Comparison of ENCODE assay signal across 8 cellular contexts in the genomic region with DNA sequence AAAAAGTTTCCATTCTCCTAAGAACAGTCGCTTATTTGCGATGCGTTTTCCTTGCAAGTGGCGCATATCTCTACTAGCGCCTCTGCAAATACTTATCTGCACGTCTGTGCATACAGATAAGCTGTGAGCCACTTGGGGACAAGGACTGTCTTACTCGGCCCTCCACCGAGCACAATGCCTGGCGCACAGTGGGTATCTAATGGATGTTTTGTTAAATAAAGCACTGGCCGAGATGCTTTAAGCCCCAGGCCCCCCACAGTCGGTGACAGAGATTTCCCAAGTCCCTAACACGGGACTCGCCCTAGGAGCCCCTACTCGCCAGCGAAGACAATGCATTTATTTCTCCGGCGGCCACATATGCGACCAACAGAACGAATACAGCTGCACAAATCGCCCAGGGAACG. TPM values are rescaled to one million over a fixed set of nuclear protein-coding genes. Genes with fewer than 3 reads are reported as not detected.
DNase-seq lines count a peak whose midpoint lies in the region; ATAC-seq and TF ChIP-seq lines count a peak whose summit lies in the region.

No MANE protein-coding gene starts in this region.

- H4K20me1 ChIP-seq in OCI-LY1 (ENCODE audit: insufficient read depth, low read length) = no peaks in the 10 kb centered on the region

- ATAC-seq in GM18870 (IDR thresholded peaks at IDR 0.05; ENCODE audit: unreplicated experiment) (peak; percentile 32), HG03066 (IDR thresholded peaks at IDR 0.05; ENCODE audit: low read depth, unreplicated experiment) (peak; percentile 41)
- peak; percentile 21 for ATAC-seq in stimulated activated naive CD8-positive, alpha-beta T cell treated with anti-CD3 and anti-CD28 coated beads, Interleukin-15, Interleukin-2, amounts not matched to agents 100 U/mL and 50 U/mL, for 24 hours

- H3K9me2 ChIP-seq in OCI-LY1 (ENCODE audit: low read depth, low read length) = no peaks in the 10 kb centered on the region

- DNase-seq in CMK (ENCODE audit: low read depth) = peak; percentile 33
- peak in 19 of 61 donors; percentile 28 to 75 (median 56) for DNase-seq in caudate nucleus (lab: John Stamatoyannopoulos, UW)
- DNase-seq in kidney tubule cell (ENCODE audit: low spot score) = peak; percentile 36
- no peak for DNase-seq in stimulated activated naive CD8-positive, alpha-beta T cell treated with anti-CD3 and anti-CD28 coated beads, Interleukin-15, Interleukin-2, amounts not matched to agents 100 U/mL and 50 U/mL, for 24 hours
- no peak for DNase-seq in posterior vena cava (ENCODE audit: low spot score)

- H3K79me2 ChIP-seq in OCI-LY1 (ENCODE audit: insufficient read depth, low read length) = peaks cover 43% of the 10 kb centered on the region

- H3K9me3 ChIP-seq in OCI-LY1 (ENCODE audit: low read length) = no peaks in the 10 kb centered on the region

- no peak overlapping the region for H2AFZ ChIP-seq in OCI-LY1 (ENCODE audit: low read length)

- 0 out of 2 replicates have a peak, but pooled peaks cover 4% of the 10 kb centered on the region for H3F3A ChIP-seq in OCI-LY1 (ENCODE audit: insufficient read depth, low read length)

- peaks cover 26% of the 10 kb centered on the region for H3K4me1 ChIP-seq in OCI-LY1 (ENCODE audit: insufficient read depth, low read length, severe bottlenecking)

- H3K27ac ChIP-seq in OCI-LY1 (ENCODE audit: low read depth, low read length, poor library complexity, severe bottlenecking) (peak overlapping the region; percentile 34), caudate nucleus (ENCODE audit: low read depth, low read length) (peak overlapping the region; percentile 66)

- intact Hi-C loops in posterior vena cava (cut with DNase I) = no loop called here

- peak overlapping the region; percentile 89 for H3K4me2 ChIP-seq in OCI-LY1 (ENCODE audit: low read length)

- no peak; the same call in 1 of the 2 replicates for TF ChIP-seq CTCF in OCI-LY1 (IDR thresholded peaks at IDR 0.05; ENCODE audit: low read length)

- H3K36me3 ChIP-seq in OCI-LY1 (ENCODE audit: insufficient read depth, low read length) = peaks cover 39% of the 10 kb centered on the region

- H3K4me3 ChIP-seq in OCI-LY1 (ENCODE audit: low read depth, low read length, poor library complexity, severe bottlenecking) = peak overlapping the region; percentile 67

- H3K27me3 ChIP-seq in OCI-LY1 (ENCODE audit: insufficient read depth, low read length) = no peaks in the 10 kb centered on the region

- H3K9ac ChIP-seq in OCI-LY1 (ENCODE audit: low read length) = peak overlapping the region; percentile 66

RNA-seq across cellular contexts. Expression of a gene that starts 0.5 kb away (rescaled TPM):
- 10 to 100 TPM; 20.8 to 25.8 TPM for total RNA-seq in posterior vena cava

RNA-seq across cellular contexts. Expression of a gene that starts 43.6 kb away (rescaled TPM):
- 10 to 100 TPM; 14.5 to 16.3 TPM for total RNA-seq in posterior vena cava

Comparison
In these comparisons a context has a peak if more than half of its experiments do, and no peak if none do; other contexts are left out.
1. DNase-seq: peak in CMK (single experiment) and kidney tubule cell (single experiment); none in stimulated activated naive CD8-positive, alpha-beta T cell treated with anti-CD3 and anti-CD28 coated beads, Interleukin-15, Interleukin-2, amounts not matched to agents 100 U/mL and 50 U/mL, for 24 hours (single experiment) and posterior vena cava (single experiment).
2. Peak in every context shown above with its lines, with median percentiles within 50 percentile points of each other: ATAC-seq.